In genomic region chr2:237732070-237732469, GRCh38 we compare ENCODE assay signal across 8 cellular contexts.
A peak's percentile ranks its signal among the peaks of the same experiment; 100 is the strongest.
DNase-seq lines count a peak whose midpoint lies in the region; ATAC-seq and TF ChIP-seq lines count a peak whose summit lies in the region.

No MANE protein-coding gene starts in this region.

- intact Hi-C loops in activated CD4-positive, alpha-beta T cell treated with anti-CD3 and anti-CD28 coated beads for 36 hours (cut with DNase I, micrococcal nuclease): no loop called here
- intact Hi-C loops in ascending aorta (cut with DNase I) (no loop called here), lower lobe of right lung (cut with DNase I) (no loop called here)

- POLR2A ChIA-PET in activated CD4-positive, alpha-beta T cell treated with anti-CD3 and anti-CD28 coated beads for 36 hours (lab: Charles Lee): interaction anchor here (0.5 to 3.0 kb wide), 7 partner anchors 9 to 460 kb away, joined by 3 to 7 read pairs (median 4); no protein-coding TSS in a partner anchor

- H3K4me3 ChIP-seq in ascending aorta: peak overlapping the region; percentile 14 to 42
- no peak overlapping the region for H3K4me3 ChIP-seq in lower lobe of right lung
- no peak overlapping the region for H3K4me3 ChIP-seq in suprapubic skin

- H3K27me3 ChIP-seq in ascending aorta: no peaks in the 10 kb centered on the region
- no peaks in the 10 kb centered on the region for H3K27me3 ChIP-seq in lower lobe of right lung (ENCODE audit: low read depth)
- H3K27me3 ChIP-seq in suprapubic skin: no peaks in the 10 kb centered on the region

- TF ChIP-seq EP300 in suprapubic skin (IDR thresholded peaks at IDR 0.05): no peak

- ATAC-seq in activated CD4-positive, alpha-beta T cell treated with anti-CD3 and anti-CD28 coated beads for 36 hours: no peak
- ATAC-seq in lower lobe of right lung: peak in 1 of 2 donors; percentile 4
- no peak for ATAC-seq in GM19467 (IDR thresholded peaks at IDR 0.05; ENCODE audit: unreplicated experiment)

- no peak for TF ChIP-seq CTCF in ascending aorta (IDR thresholded peaks at IDR 0.05)
- TF ChIP-seq CTCF in lower lobe of right lung (IDR thresholded peaks at IDR 0.05): no peak
- TF ChIP-seq CTCF in suprapubic skin (IDR thresholded peaks at IDR 0.05): no peak

- peak overlapping the region; percentile 58 to 83 for H3K27ac ChIP-seq in ascending aorta
- H3K27ac ChIP-seq in lower lobe of right lung: peak overlapping the region; percentile 65
- H3K27ac ChIP-seq in suprapubic skin: peak overlapping the region; percentile 49

- CTCF ChIA-PET in activated CD4-positive, alpha-beta T cell treated with anti-CD3 and anti-CD28 coated beads for 36 hours (lab: Charles Lee): interaction anchor here (1.0 to 4.5 kb wide), 6 partner anchors 11 to 161 kb away, joined by 5 to 28 read pairs (median 6); no protein-coding TSS in a partner anchor

- H3K36me3 Mint-ChIP-seq in activated CD4-positive, alpha-beta T cell treated with anti-CD3 and anti-CD28 coated beads for 36 hours (ENCODE audit: low read depth): peaks cover 28% of the 10 kb centered on the region

- H3K4me3 Mint-ChIP-seq in activated CD4-positive, alpha-beta T cell treated with anti-CD3 and anti-CD28 coated beads for 36 hours: no peak overlapping the region

- no peaks in the 10 kb centered on the region for H3K9me3 Mint-ChIP-seq in activated CD4-positive, alpha-beta T cell treated with anti-CD3 and anti-CD28 coated beads for 36 hours (ENCODE audit: low read depth)

- no peak for TF ChIP-seq POLR2A in suprapubic skin (IDR thresholded peaks at IDR 0.05)

- DNase-seq in activated CD4-positive, alpha-beta T cell treated with anti-CD3 and anti-CD28 coated beads for 36 hours: no peak
- no peak for DNase-seq in activated CD4-positive, alpha-beta T cell treated with anti-CD3 and anti-CD28 coated beads for 48 hours
- DNase-seq in ascending aorta (ENCODE audit: low spot score in 2 of 2) (no peak), lower lobe of right lung (no peak), suprapubic skin (ENCODE audit: low spot score in 2 of 2) (no peak), GOT3 (lab: John Stamatoyannopoulos, UW) (no peak)
- no peak for DNase-seq in activated effector memory CD4-positive, alpha-beta T cell treated with anti-CD3 and anti-CD28 coated beads, Interleukin-2, amount 50 U/mL, for 16 hours

- H3K36me3 ChIP-seq in ascending aorta: peaks cover 11 to 19% of the 10 kb centered on the region in 2 donors
- H3K36me3 ChIP-seq in lower lobe of right lung: peaks cover 23% of the 10 kb centered on the region
- no peaks in the 10 kb centered on the region for H3K36me3 ChIP-seq in suprapubic skin

- 60% methylated on average over 10 of the region's 10 CpGs for WGBS in suprapubic skin

- H3K9me3 ChIP-seq in ascending aorta (no peaks in the 10 kb centered on the region), lower lobe of right lung (no peaks in the 10 kb centered on the region), suprapubic skin (no peaks in the 10 kb centered on the region)

- H3K27me3 Mint-ChIP-seq in activated CD4-positive, alpha-beta T cell treated with anti-CD3 and anti-CD28 coated beads for 36 hours: no peaks in the 10 kb centered on the region

- peak overlapping the region; percentile 40 for H3K27ac Mint-ChIP-seq in activated CD4-positive, alpha-beta T cell treated with anti-CD3 and anti-CD28 coated beads for 36 hours

- H3K4me1 ChIP-seq in ascending aorta (peaks cover 23 to 54% of the 10 kb centered on the region in 2 donors), lower lobe of right lung (peaks cover 95% of the 10 kb centered on the region), suprapubic skin (peaks cover 67% of the 10 kb centered on the region)

- peaks cover 60% of the 10 kb centered on the region for H3K4me1 Mint-ChIP-seq in activated CD4-positive, alpha-beta T cell treated with anti-CD3 and anti-CD28 coated beads for 36 hours

Comparison
In these comparisons a context has a peak if more than half of its experiments do, and no peak if none do; other contexts are left out.
1. H3K4me3 ChIP-seq: peak in ascending aorta (2 of 2); none in lower lobe of right lung (single experiment) and suprapubic skin (single experiment).
2. Peak in every context shown above with its lines, with median percentiles within 50 percentile points of each other: H3K27ac ChIP-seq.